16 cellular contexts compared by ENCODE assay signal in the genomic region with DNA sequence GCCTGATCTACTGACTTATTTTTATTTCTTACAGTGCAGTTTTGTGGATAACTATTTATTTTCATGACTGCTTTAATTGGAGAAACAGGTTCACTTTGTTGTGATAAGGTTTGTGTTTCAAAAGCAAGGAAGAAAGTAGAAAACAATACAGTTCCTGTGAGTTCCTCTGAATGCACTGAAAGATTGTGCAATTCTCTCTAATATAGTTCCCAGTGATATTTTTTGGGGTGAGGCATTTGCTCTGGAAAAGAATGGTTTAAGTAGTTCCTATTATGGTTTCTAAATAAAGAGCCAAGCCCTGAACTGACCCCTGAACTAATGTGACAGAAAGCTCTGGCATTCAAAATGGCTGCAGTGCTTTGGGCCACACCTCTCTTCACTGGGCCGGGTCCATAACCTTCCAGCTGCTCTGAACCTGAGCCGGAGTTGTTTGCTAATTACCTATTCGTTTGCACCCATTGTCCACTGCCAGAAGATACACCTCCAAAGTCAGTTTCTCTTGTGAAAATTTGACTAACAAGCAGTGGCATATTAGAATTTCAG. TPM values are rescaled to one million over a fixed set of nuclear protein-coding genes. Genes with fewer than 3 reads are reported as not detected.
"Had no signal": no experiment of that assay in that cellular context is flagged by ENCODE, and none has a peak within 500 bp of the region (broad histone marks: within the 10 kb centered on the region; RNA-seq: fewer than 3 reads in every experiment).

No MANE protein-coding gene starts in this region.

- H3K4me1 ChIP-seq: right lobe of liver had no signal

- H3K4me3 Mint-ChIP-seq: activated CD4-positive, alpha-beta T cell treated with anti-CD3 and anti-CD28 coated beads, Interleukin-2, amount 10 ng/mL, durations not matched to agents 7 days and 5 days; activated naive CD4-positive, alpha-beta T cell treated with anti-CD3 and anti-CD28 coated beads for 36 hours; activated T-helper 17 cell treated with anti-CD3 and anti-CD28 coated beads, Interleukin-2, amount 50 U/mL, for 72 hours; naive thymus-derived CD4-positive, alpha-beta T cell had no signal

- H3K27me3 Mint-ChIP-seq: progenitor cell of endocrine pancreas had no signal

- H3K9me3 Mint-ChIP-seq: activated CD4-positive, alpha-beta T cell treated with anti-CD3 and anti-CD28 coated beads, Interleukin-2, amount 10 ng/mL, durations not matched to agents 7 days and 5 days; activated naive CD4-positive, alpha-beta T cell treated with anti-CD3 and anti-CD28 coated beads for 36 hours; activated T-helper 17 cell treated with anti-CD3 and anti-CD28 coated beads, Interleukin-2, amount 50 U/mL, for 72 hours; naive thymus-derived CD4-positive, alpha-beta T cell had no signal

- H3K4me1 Mint-ChIP-seq: activated CD4-positive, alpha-beta T cell treated with anti-CD3 and anti-CD28 coated beads, Interleukin-2, amount 10 ng/mL, durations not matched to agents 7 days and 5 days; activated T-helper 17 cell treated with anti-CD3 and anti-CD28 coated beads, Interleukin-2, amount 50 U/mL, for 72 hours; naive thymus-derived CD4-positive, alpha-beta T cell had no signal

- H3K4me3 ChIP-seq: gastrocnemius medialis, right lobe of liver, upper lobe of left lung had no signal

- H3K27ac ChIP-seq: gastrocnemius medialis, right lobe of liver, upper lobe of left lung had no signal

- H3K36me3 ChIP-seq: gastrocnemius medialis, right lobe of liver, upper lobe of left lung had no signal

- ATAC-seq: activated T-helper 17 cell treated with anti-CD3 and anti-CD28 coated beads, Interleukin-2, amount 50 U/mL, for 72 hours; gastrocnemius medialis; naive thymus-derived CD4-positive, alpha-beta T cell; right lobe of liver had no signal

- H3K36me3 Mint-ChIP-seq: naive thymus-derived CD4-positive, alpha-beta T cell had no signal

- H3K27me3 ChIP-seq: gastrocnemius medialis, right lobe of liver, upper lobe of left lung had no signal

- H3K27ac Mint-ChIP-seq: activated CD4-positive, alpha-beta T cell treated with anti-CD3 and anti-CD28 coated beads, Interleukin-2, amount 10 ng/mL, durations not matched to agents 7 days and 5 days; activated naive CD4-positive, alpha-beta T cell treated with anti-CD3 and anti-CD28 coated beads for 36 hours; activated T-helper 17 cell treated with anti-CD3 and anti-CD28 coated beads, Interleukin-2, amount 50 U/mL, for 72 hours; naive thymus-derived CD4-positive, alpha-beta T cell; progenitor cell of endocrine pancreas had no signal

- DNase-seq: activated CD4-positive, alpha-beta T cell treated with anti-CD3 and anti-CD28 coated beads, Interleukin-2, amount 10 ng/mL, durations not matched to agents 7 days and 5 days; activated CD4-positive, CD25-positive, alpha-beta regulatory T cell; activated CD8-positive, alpha-beta memory T cell treated with anti-CD3 and anti-CD28 coated beads for 24 hours; activated naive CD4-positive, alpha-beta T cell treated with anti-CD3 and anti-CD28 coated beads for 36 hours; gastrocnemius medialis; midbrain; naive thymus-derived CD4-positive, alpha-beta T cell; right lobe of liver; stimulated activated CD4-positive, alpha-beta T cell treated with anti-CD3 and anti-CD28 coated beads, Interleukin-2, amount 100 ng/mL, for 48 hours; stimulated activated naive CD4-positive, alpha-beta T cell treated with Interleukin-2 at 50 U/mL for 16 hours; upper lobe of left lung had no signal

- H3K9me3 ChIP-seq: gastrocnemius medialis, right lobe of liver, upper lobe of left lung had no signal

RNA-seq across cellular contexts. Expression of gene VTCN1, which starts 56.6 kb away (rescaled TPM):
- total RNA-seq: activated CD4-positive, alpha-beta T cell treated with anti-CD3 and anti-CD28 coated beads, Interleukin-2, amount 10 ng/mL, durations not matched to agents 7 days and 5 days; activated naive CD4-positive, alpha-beta T cell treated with anti-CD3 and anti-CD28 coated beads for 36 hours; activated T-helper 17 cell treated with anti-CD3 and anti-CD28 coated beads, Interleukin-2, amount 50 U/mL, for 72 hours; cardiac septum; endothelial cell of umbilical vein; gastrocnemius medialis; naive thymus-derived CD4-positive, alpha-beta T cell; T-helper 1 cell treated with Interleukin-12 subunit alpha and Interleukin-12 subunit beta and Interleukin-4 antibody, amounts not matched to agents 30 ng/mL and 1 ng/mL, for 36 hours had no signal
- polyA plus RNA-seq: endothelial cell of umbilical vein; naive thymus-derived CD4-positive, alpha-beta T cell had no signal
